ENCODE assay signal across 1 cellular context in the genomic region with DNA sequence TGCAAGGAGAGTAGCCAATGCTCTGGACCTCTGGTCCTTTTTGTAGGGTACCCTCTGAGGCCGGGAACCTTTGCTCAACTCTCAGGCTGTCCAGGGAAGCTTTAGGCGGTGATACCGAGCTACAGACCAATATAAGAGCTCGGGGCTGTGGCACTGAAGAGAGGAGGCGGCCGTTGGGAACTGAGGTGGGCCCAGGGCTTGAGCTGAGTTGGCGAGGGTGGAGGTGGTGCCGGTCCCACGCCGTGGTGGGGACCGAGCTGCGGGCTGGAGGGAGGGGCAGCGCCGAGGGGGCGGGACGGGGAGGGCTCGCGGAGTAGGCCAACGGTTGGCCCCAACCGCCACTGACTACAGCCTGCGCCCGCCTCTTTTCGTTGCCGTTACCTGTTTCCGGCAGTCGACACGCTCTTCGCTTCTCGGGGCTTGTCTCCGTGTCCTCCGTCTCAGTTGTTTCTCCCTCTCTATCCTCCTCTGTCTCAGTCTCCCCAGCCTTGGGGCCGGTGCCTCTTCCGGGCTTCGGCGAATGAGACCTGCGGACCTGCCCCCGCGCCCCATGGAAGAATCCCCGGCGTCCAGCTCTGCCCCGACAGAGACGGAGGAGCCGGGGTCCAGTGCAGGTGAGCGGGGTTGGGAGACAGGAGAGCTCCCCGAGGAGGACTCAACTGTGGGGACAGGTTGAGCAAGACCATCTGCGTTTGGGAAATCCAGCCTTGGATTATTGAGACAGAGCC.
TF ChIP-seq lines count a peak whose summit lies in the region.

Gene NEU3, plus strand, starts transcription at position 393 of the 728 bp plus-strand sequence. Its CDS starts 128 bp downstream, at position 521.

TF ChIP-seq in HepG2, 621 proteins besides CTCF, POLR2A, EP300 and RAD21 (continued from another document and continues in another):
- TF ChIP-seq ZNF142 (CRISPR knock-in tag; IDR thresholded peaks at IDR 0.05): no peak
- no peak for TF ChIP-seq NFRKB (IDR thresholded peaks at IDR 0.05)
- TF ChIP-seq ZNF124 (CRISPR knock-in tag; IDR thresholded peaks at IDR 0.05): peak; percentile 50
- 0 out of 2 replicates have a peak, but pooled peaks have one; percentile 16 for TF ChIP-seq SP140L (CRISPR knock-in tag; IDR thresholded peaks at IDR 0.05; ENCODE audit: borderline replicate concordance)
- 0 out of 2 replicates have a peak, but pooled peaks have one; percentile 23 for TF ChIP-seq ZNF468 (CRISPR knock-in tag; IDR thresholded peaks at IDR 0.05)
- TF ChIP-seq, protein P1, sequence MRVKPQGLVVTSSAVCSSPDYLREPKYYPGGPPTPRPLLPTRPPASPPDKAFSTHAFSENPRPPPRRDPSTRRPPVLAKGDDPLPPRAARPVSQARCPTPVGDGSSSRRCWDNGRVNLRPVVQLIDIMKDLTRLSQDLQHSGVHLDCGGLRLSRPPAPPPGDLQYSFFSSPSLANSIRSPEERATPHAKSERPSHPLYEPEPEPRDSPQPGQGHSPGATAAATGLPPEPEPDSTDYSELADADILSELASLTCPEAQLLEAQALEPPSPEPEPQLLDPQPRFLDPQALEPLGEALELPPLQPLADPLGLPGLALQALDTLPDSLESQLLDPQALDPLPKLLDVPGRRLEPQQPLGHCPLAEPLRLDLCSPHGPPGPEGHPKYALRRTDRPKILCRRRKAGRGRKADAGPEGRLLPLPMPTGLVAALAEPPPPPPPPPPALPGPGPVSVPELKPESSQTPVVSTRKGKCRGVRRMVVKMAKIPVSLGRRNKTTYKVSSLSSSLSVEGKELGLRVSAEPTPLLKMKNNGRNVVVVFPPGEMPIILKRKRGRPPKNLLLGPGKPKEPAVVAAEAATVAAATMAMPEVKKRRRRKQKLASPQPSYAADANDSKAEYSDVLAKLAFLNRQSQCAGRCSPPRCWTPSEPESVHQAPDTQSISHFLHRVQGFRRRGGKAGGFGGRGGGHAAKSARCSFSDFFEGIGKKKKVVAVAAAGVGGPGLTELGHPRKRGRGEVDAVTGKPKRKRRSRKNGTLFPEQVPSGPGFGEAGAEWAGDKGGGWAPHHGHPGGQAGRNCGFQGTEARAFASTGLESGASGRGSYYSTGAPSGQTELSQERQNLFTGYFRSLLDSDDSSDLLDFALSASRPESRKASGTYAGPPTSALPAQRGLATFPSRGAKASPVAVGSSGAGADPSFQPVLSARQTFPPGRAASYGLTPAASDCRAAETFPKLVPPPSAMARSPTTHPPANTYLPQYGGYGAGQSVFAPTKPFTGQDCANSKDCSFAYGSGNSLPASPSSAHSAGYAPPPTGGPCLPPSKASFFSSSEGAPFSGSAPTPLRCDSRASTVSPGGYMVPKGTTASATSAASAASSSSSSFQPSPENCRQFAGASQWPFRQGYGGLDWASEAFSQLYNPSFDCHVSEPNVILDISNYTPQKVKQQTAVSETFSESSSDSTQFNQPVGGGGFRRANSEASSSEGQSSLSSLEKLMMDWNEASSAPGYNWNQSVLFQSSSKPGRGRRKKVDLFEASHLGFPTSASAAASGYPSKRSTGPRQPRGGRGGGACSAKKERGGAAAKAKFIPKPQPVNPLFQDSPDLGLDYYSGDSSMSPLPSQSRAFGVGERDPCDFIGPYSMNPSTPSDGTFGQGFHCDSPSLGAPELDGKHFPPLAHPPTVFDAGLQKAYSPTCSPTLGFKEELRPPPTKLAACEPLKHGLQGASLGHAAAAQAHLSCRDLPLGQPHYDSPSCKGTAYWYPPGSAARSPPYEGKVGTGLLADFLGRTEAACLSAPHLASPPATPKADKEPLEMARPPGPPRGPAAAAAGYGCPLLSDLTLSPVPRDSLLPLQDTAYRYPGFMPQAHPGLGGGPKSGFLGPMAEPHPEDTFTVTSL (CRISPR knock-in tag; IDR thresholded peaks at IDR 0.05; ENCODE audit: borderline replicate concordance): no peak
- 0 out of 2 replicates have a peak, but pooled peaks have one; percentile 5 for TF ChIP-seq AHR (CRISPR knock-in tag; IDR thresholded peaks at IDR 0.05)
- no peak for TF ChIP-seq SP1 (IDR thresholded peaks at IDR 0.05)
- peak; percentile 45; the same call in 1 of the 2 replicates for TF ChIP-seq SP1 (CRISPR knock-in tag; IDR thresholded peaks at IDR 0.05)
- no peak for TF ChIP-seq U2AF2 (IDR thresholded peaks at IDR 0.05; ENCODE audit: low read depth, low read length)
- TF ChIP-seq MNT (IDR thresholded peaks at IDR 0.05): no peak
- no peak for TF ChIP-seq ZBTB8A (CRISPR knock-in tag; IDR thresholded peaks at IDR 0.05; ENCODE audit: borderline replicate concordance, low read depth)
- 0 out of 2 replicates have a peak, but pooled peaks have one; percentile 66 for TF ChIP-seq SRY (CRISPR knock-in tag; IDR thresholded peaks at IDR 0.05)
- peak; percentile 63; the same call in 1 of the 2 replicates for TF ChIP-seq ZNF451 (CRISPR knock-in tag; IDR thresholded peaks at IDR 0.05)
- no peak for TF ChIP-seq TRIM24 (CRISPR knock-in tag; IDR thresholded peaks at IDR 0.05)
- TF ChIP-seq ARNTL (CRISPR knock-in tag; IDR thresholded peaks at IDR 0.05): no peak
- TF ChIP-seq ZBTB46 (CRISPR knock-in tag; IDR thresholded peaks at IDR 0.05; ENCODE audit: borderline replicate concordance): no peak
- no peak for TF ChIP-seq ZFYVE20 (CRISPR knock-in tag; IDR thresholded peaks at IDR 0.05; ENCODE audit: borderline replicate concordance, low read depth)
- TF ChIP-seq ZNF614 (CRISPR knock-in tag; IDR thresholded peaks at IDR 0.05; ENCODE audit: borderline replicate concordance): peak; percentile 61; the same call in 1 of the 2 replicates
- TF ChIP-seq GATAD2A (CRISPR knock-in tag; IDR thresholded peaks at IDR 0.05): no peak; the same call in none of the 2 replicates
- TF ChIP-seq, protein P2, sequence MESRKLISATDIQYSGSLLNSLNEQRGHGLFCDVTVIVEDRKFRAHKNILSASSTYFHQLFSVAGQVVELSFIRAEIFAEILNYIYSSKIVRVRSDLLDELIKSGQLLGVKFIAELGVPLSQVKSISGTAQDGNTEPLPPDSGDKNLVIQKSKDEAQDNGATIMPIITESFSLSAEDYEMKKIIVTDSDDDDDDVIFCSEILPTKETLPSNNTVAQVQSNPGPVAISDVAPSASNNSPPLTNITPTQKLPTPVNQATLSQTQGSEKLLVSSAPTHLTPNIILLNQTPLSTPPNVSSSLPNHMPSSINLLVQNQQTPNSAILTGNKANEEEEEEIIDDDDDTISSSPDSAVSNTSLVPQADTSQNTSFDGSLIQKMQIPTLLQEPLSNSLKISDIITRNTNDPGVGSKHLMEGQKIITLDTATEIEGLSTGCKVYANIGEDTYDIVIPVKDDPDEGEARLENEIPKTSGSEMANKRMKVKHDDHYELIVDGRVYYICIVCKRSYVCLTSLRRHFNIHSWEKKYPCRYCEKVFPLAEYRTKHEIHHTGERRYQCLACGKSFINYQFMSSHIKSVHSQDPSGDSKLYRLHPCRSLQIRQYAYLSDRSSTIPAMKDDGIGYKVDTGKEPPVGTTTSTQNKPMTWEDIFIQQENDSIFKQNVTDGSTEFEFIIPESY (CRISPR knock-in tag; IDR thresholded peaks at IDR 0.05): no peak
- TF ChIP-seq ZNF569 (CRISPR knock-in tag; IDR thresholded peaks at IDR 0.05; ENCODE audit: borderline replicate concordance): no peak
- TF ChIP-seq HOXA7 (CRISPR knock-in tag; IDR thresholded peaks at IDR 0.05): no peak
- TF ChIP-seq ZNF275 (CRISPR knock-in tag; IDR thresholded peaks at IDR 0.05; ENCODE audit: borderline replicate concordance): no peak
- TF ChIP-seq REPIN1 (CRISPR knock-in tag; IDR thresholded peaks at IDR 0.05; ENCODE audit: borderline replicate concordance, low read depth): no peak
- TF ChIP-seq, protein P3, sequence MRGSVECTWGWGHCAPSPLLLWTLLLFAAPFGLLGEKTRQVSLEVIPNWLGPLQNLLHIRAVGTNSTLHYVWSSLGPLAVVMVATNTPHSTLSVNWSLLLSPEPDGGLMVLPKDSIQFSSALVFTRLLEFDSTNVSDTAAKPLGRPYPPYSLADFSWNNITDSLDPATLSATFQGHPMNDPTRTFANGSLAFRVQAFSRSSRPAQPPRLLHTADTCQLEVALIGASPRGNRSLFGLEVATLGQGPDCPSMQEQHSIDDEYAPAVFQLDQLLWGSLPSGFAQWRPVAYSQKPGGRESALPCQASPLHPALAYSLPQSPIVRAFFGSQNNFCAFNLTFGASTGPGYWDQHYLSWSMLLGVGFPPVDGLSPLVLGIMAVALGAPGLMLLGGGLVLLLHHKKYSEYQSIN (CRISPR knock-in tag; IDR thresholded peaks at IDR 0.05; ENCODE audit: borderline replicate concordance): no peak
- peak; percentile 17; the same call in 1 of the 2 replicates for TF ChIP-seq HNF1B (CRISPR knock-in tag; IDR thresholded peaks at IDR 0.05)
- TF ChIP-seq PCBP1 (IDR thresholded peaks at IDR 0.05; ENCODE audit: borderline replicate concordance, low read depth, low read length): no peak
- no peak for TF ChIP-seq TBX3 (IDR thresholded peaks at IDR 0.05; ENCODE audit: borderline replicate concordance)
- TF ChIP-seq SYNCRIP (IDR thresholded peaks at IDR 0.05; ENCODE audit: insufficient read depth, low read depth, low read length): no peak
- peak; percentile 36; the same call in 1 of the 2 replicates for TF ChIP-seq ZNF317 (CRISPR knock-in tag; IDR thresholded peaks at IDR 0.05)
- TF ChIP-seq CCDC6 (CRISPR knock-in tag; IDR thresholded peaks at IDR 0.05): 0 out of 2 replicates have a peak, but pooled peaks have one; percentile 48
